ENCODE assay signal across 13 cellular contexts in the genomic region with DNA sequence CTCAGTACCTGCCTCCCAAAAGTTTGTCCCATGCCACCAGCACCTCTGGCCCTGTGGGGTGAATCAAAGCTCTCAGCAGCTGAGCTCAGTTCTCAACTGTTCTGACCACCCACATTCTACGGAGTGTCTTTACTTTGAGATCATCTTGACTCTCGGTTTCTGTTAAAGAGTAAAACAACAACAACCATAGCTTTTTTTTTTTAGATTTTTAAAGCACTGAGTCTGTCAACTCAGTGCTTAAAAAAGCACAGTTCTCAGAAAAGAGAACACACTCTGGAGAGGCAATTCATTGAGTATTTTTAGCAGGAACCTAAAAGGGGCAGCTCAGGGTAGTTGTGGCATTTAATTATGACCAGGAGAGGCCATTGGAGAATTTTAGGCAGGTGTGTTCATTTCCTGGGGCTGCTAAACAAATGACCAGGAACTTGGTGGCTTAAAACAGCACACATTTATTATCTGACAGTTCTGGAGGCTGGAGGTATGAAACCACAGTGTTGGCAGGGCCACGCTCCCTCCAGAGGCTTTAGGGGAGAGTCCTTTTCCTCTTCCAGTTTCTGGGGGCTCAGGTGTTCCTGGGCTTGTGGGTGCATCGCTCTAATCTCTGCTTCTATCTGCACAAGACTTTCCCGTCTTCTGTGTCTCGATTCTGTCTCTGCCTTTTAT. TPM values are rescaled to one million over a fixed set of nuclear protein-coding genes. Genes with fewer than 3 reads are reported as not detected.
DNase-seq lines count a peak whose midpoint lies in the region; ATAC-seq and TF ChIP-seq lines count a peak whose summit lies in the region.
"Had no signal": no experiment of that assay in that cellular context is flagged by ENCODE, and none has a peak within 500 bp of the region (broad histone marks: within the 10 kb centered on the region; RNA-seq: fewer than 3 reads in every experiment).

No MANE protein-coding gene starts in this region.

- H3K4me3 Mint-ChIP-seq in activated T-cell treated with anti-CD3 and anti-CD28 coated beads, Interleukin-2, amount 50 U/mL, for 72 hours, result peak overlapping the region in 1 of 2 donors; percentile 13
- H3K4me3 Mint-ChIP-seq in stimulated activated memory B cell treated with anti-CD40 and anti-IgM and Interleukin-4, amounts not matched to agents 10 μg/mL and 1 μg/mL and 100 μg/mL, for 72 hours, result no peak overlapping the region
- H3K4me3 Mint-ChIP-seq: natural killer cell treated with Interleukin-12 subunit alpha and Interleukin-12 subunit beta and Interleukin-15 and Interleukin-18, amount 100 ng/mL, for 72 hours had no signal

- peaks cover 0 to 9% (median 8%) of the 10 kb centered on the region in 4 donors for H3K4me1 ChIP-seq in esophagus muscularis mucosa
- no peaks in the 10 kb centered on the region for H3K4me1 ChIP-seq in psoas muscle

- no peak for DNase-seq in activated T-cell treated with anti-CD3 and anti-CD28 coated beads, Interleukin-2, amount 50 U/mL, for 72 hours
- no peak for DNase-seq in activated T-cell treated with anti-CD3 and anti-CD28 coated beads, Interleukin-2, amount 50 U/mL, for 48 hours
- DNase-seq in esophagus muscularis mucosa (ENCODE audit: extremely low spot score) (no peak), psoas muscle (no peak)
- DNase-seq: NCI-H510A treated with DMSO at 0.1 percent for 48 hours; stimulated activated naive CD4-positive, alpha-beta T cell had no signal

- no peak overlapping the region for H3K27ac Mint-ChIP-seq in activated T-cell treated with anti-CD3 and anti-CD28 coated beads, Interleukin-2, amount 50 U/mL, for 72 hours
- no peak overlapping the region for H3K27ac Mint-ChIP-seq in stimulated activated memory B cell treated with anti-CD40 and anti-IgM and Interleukin-4, amounts not matched to agents 10 μg/mL and 1 μg/mL and 100 μg/mL, for 72 hours
- H3K27ac Mint-ChIP-seq: natural killer cell treated with Interleukin-12 subunit alpha and Interleukin-12 subunit beta and Interleukin-15 and Interleukin-18, amount 100 ng/mL, for 72 hours had no signal

- TF ChIP-seq EP300 in esophagus muscularis mucosa (IDR thresholded peaks at IDR 0.05), result no peak

- ATAC-seq in activated T-cell treated with anti-CD3 and anti-CD28 coated beads, Interleukin-2, amount 50 U/mL, for 72 hours (replicated peaks in 1 of 2), result peak; percentile 45 to 73
- ATAC-seq in HG02588 (IDR thresholded peaks at IDR 0.05; ENCODE audit: unreplicated experiment), result peak; percentile 80
- peak; percentile 69 for ATAC-seq in HG03575 (IDR thresholded peaks at IDR 0.05; ENCODE audit: extremely low read depth, insufficient number of reproducible peaks, low FRiP score, unreplicated experiment)
- ATAC-seq in stimulated activated memory B cell treated with anti-CD40 and anti-IgM and Interleukin-4, amounts not matched to agents 10 μg/mL and 1 μg/mL and 100 μg/mL, for 72 hours, result peak; percentile 58
- no peak for ATAC-seq in HG03139 (IDR thresholded peaks at IDR 0.05; ENCODE audit: unreplicated experiment)
- ATAC-seq in psoas muscle, result no peak
- ATAC-seq: natural killer cell treated with Interleukin-12 subunit alpha and Interleukin-12 subunit beta and Interleukin-15 and Interleukin-18, amount 100 ng/mL, for 72 hours had no signal

- H3K27me3 ChIP-seq in esophagus muscularis mucosa (peaks cover 0 to 11% (median 0%) of the 10 kb centered on the region in 4 donors), psoas muscle (ENCODE audit: insufficient read depth in 3 of 3, low read length in 2 of 3) (no peaks in the 10 kb centered on the region)

- no peak for TF ChIP-seq POLR2A in esophagus muscularis mucosa (IDR thresholded peaks at IDR 0.05; ENCODE audit: low read depth)

- no peaks in the 10 kb centered on the region for H3K27me3 Mint-ChIP-seq in activated T-cell treated with anti-CD3 and anti-CD28 coated beads, Interleukin-2, amount 50 U/mL, for 72 hours (ENCODE audit: low read depth)
- H3K27me3 Mint-ChIP-seq in stimulated activated memory B cell treated with anti-CD40 and anti-IgM and Interleukin-4, amounts not matched to agents 10 μg/mL and 1 μg/mL and 100 μg/mL, for 72 hours, result peaks cover 73% of the 10 kb centered on the region

- 91% methylated on average over 6 of the region's 6 CpGs for WGBS in esophagus muscularis mucosa
- 81 to 85% (median 84%) methylated on average over 6 of the region's 6 CpGs for WGBS in psoas muscle, 3 donors

- no peaks in the 10 kb centered on the region for H3K36me3 Mint-ChIP-seq in activated T-cell treated with anti-CD3 and anti-CD28 coated beads, Interleukin-2, amount 50 U/mL, for 72 hours (ENCODE audit: insufficient read depth in 2 of 2)
- no peaks in the 10 kb centered on the region for H3K36me3 Mint-ChIP-seq in stimulated activated memory B cell treated with anti-CD40 and anti-IgM and Interleukin-4, amounts not matched to agents 10 μg/mL and 1 μg/mL and 100 μg/mL, for 72 hours
- H3K36me3 Mint-ChIP-seq: natural killer cell treated with Interleukin-12 subunit alpha and Interleukin-12 subunit beta and Interleukin-15 and Interleukin-18, amount 100 ng/mL, for 72 hours had no signal

- H3K9me3 Mint-ChIP-seq in activated T-cell treated with anti-CD3 and anti-CD28 coated beads, Interleukin-2, amount 50 U/mL, for 72 hours, result peaks cover 2% of the 10 kb centered on the region in 2 donors
- no peaks in the 10 kb centered on the region for H3K9me3 Mint-ChIP-seq in stimulated activated memory B cell treated with anti-CD40 and anti-IgM and Interleukin-4, amounts not matched to agents 10 μg/mL and 1 μg/mL and 100 μg/mL, for 72 hours
- H3K9me3 Mint-ChIP-seq: natural killer cell treated with Interleukin-12 subunit alpha and Interleukin-12 subunit beta and Interleukin-15 and Interleukin-18, amount 100 ng/mL, for 72 hours had no signal

- intact Hi-C loops in esophagus muscularis mucosa (cut with DNase I), result no loop called here
- intact Hi-C loops in psoas muscle (cut with DNase I), result loop anchor here in 1 of 2 donors (5.0 kb wide), 1 partner anchor 36 kb away; no protein-coding TSS in a partner anchor

- H3K36me3 ChIP-seq in esophagus muscularis mucosa (no peaks in the 10 kb centered on the region), psoas muscle (ENCODE audit: insufficient read depth in 1 of 2, low read depth in 1 of 2) (no peaks in the 10 kb centered on the region)

- H3K4me3 ChIP-seq in esophagus muscularis mucosa, result no peak overlapping the region
- H3K4me3 ChIP-seq in psoas muscle, result no peak overlapping the region

- no peaks in the 10 kb centered on the region for H3K4me1 Mint-ChIP-seq in activated T-cell treated with anti-CD3 and anti-CD28 coated beads, Interleukin-2, amount 50 U/mL, for 72 hours (ENCODE audit: low read depth)
- H3K4me1 Mint-ChIP-seq in stimulated activated memory B cell treated with anti-CD40 and anti-IgM and Interleukin-4, amounts not matched to agents 10 μg/mL and 1 μg/mL and 100 μg/mL, for 72 hours, result no peaks in the 10 kb centered on the region

- H3K9me3 ChIP-seq in esophagus muscularis mucosa, result no peaks in the 10 kb centered on the region
- no peaks in the 10 kb centered on the region for H3K9me3 ChIP-seq in psoas muscle

- TF ChIP-seq CTCF in esophagus muscularis mucosa (IDR thresholded peaks at IDR 0.05), result no peak
- TF ChIP-seq CTCF in psoas muscle (IDR thresholded peaks at IDR 0.05), result no peak

- no peak overlapping the region for H3K27ac ChIP-seq in esophagus muscularis mucosa (replicated peaks in 1 of 4)
- H3K27ac ChIP-seq in psoas muscle, result no peak overlapping the region

RNA-seq across cellular contexts. Expression of a gene that starts 6.7 kb away (rescaled TPM):
- total RNA-seq in activated T-cell treated with anti-CD3 and anti-CD28 coated beads, Interleukin-2, amount 50 U/mL, for 72 hours, result not detected
- total RNA-seq in esophagus muscularis mucosa (under 1 TPM; 0.42 to 0.75 (median 0.60) TPM), psoas muscle (1 to 10 TPM in 2 of 4 donors, under 1 TPM in 2; 0.25 to 3.4 (median 1.1) TPM)
- under 1 TPM; 0.09 to 0.32 (median 0.30) TPM for polyA plus RNA-seq in psoas muscle
- total RNA-seq: Daoy; H4; natural killer cell treated with Interleukin-12 subunit alpha and Interleukin-12 subunit beta and Interleukin-15 and Interleukin-18, amount 100 ng/mL, for 72 hours had no signal

RNA-seq across cellular contexts. Expression of a gene that starts 37.5 kb away (rescaled TPM):
- total RNA-seq in activated T-cell treated with anti-CD3 and anti-CD28 coated beads, Interleukin-2, amount 50 U/mL, for 72 hours, result 10 to 100 TPM; 57.3 to 68.9 TPM
- total RNA-seq in esophagus muscularis mucosa, result 10 to 100 TPM; 26.7 to 34.4 (median 31.0) TPM
- total RNA-seq in psoas muscle, result 100 to 1,000 TPM in 3 of 4 donors, 10 to 100 TPM in 1; 74.9 to 155 (median 102) TPM
- 10 to 100 TPM; 12.8 to 40.9 (median 21.4) TPM for polyA plus RNA-seq in psoas muscle

Comparison
In these comparisons a context has a peak if more than half of its experiments do, and no peak if none do; other contexts are left out.
1. ATAC-seq: peak in activated T-cell treated with anti-CD3 and anti-CD28 coated beads, Interleukin-2, amount 50 U/mL, for 72 hours (2 of 2), HG02588 (single experiment), HG03575 (single experiment) and stimulated activated memory B cell treated with anti-CD40 and anti-IgM and Interleukin-4, amounts not matched to agents 10 μg/mL and 1 μg/mL and 100 μg/mL, for 72 hours (single experiment); none in HG03139 (single experiment) and psoas muscle (0 of 4).